13 cellular contexts compared by ENCODE assay signal in the genomic region with DNA sequence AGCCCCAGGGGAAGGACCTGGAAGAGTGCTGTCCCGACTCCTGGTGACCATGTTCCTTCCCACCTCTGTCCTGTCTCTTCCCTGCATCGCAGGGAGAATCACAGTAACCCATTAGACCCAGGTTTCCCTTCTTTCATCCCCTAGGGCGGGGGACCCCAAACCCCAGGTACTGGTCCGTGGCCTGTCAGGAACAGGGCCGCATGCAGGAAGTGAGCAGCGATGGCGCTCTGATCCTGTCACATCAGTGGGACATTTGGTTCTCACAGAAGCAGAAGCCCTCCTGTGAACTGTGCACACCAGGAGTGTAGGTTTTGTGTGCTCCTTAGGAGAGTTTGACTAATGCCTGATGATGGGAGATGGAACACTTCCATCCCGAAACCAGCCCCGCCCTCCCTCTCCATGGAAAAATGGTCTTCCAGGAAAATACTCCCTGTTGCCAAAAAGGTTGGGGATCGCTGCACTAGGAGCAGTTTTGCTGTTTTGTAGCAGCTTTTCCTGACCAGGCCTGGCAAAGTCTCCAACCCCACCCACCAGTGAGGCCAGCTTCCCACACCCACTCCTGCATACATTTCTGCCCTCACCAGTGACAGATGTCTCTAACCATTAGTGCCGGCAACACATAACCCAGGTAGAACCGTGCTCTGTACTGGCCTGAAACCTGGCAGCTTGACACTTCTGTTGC. TPM values are rescaled to one million over a fixed set of nuclear protein-coding genes. Genes with fewer than 3 reads are reported as not detected.
DNase-seq lines count a peak whose midpoint lies in the region; ATAC-seq, FAIRE-seq and TF ChIP-seq lines count a peak whose summit lies in the region.
"Had no signal": no experiment of that assay in that cellular context is flagged by ENCODE, and none has a peak within 500 bp of the region (broad histone marks: within the 10 kb centered on the region; RNA-seq: fewer than 3 reads in every experiment).

No MANE protein-coding gene starts in this region.

- peaks cover 7% of the 10 kb centered on the region for H3K36me3 Mint-ChIP-seq in brain
- H3K36me3 Mint-ChIP-seq in natural killer cell treated with Interleukin-12 subunit alpha and Interleukin-12 subunit beta and Interleukin-15 and Interleukin-18, amount 100 ng/mL, for 72 hours: no peaks in the 10 kb centered on the region

- no peak for FAIRE-seq in small intestine (lab: Jason Lieb, UNC)

- H3K4me1 Mint-ChIP-seq in brain: peaks cover 76% of the 10 kb centered on the region
- H3K4me1 Mint-ChIP-seq in natural killer cell treated with Interleukin-12 subunit alpha and Interleukin-12 subunit beta and Interleukin-15 and Interleukin-18, amount 100 ng/mL, for 72 hours (ENCODE audit: low read depth in 2 of 2): peaks cover 28 to 30% of the 10 kb centered on the region in 2 donors

- 70 to 74% methylated on average over 12 of the region's 12 CpGs for WGBS in heart right ventricle, 2 donors
- 80 to 89% (median 89%) methylated on average over 12 of the region's 12 CpGs for WGBS in small intestine, 3 donors

- H3K27ac Mint-ChIP-seq in brain: peak overlapping the region; percentile 22 to 88 (median 65)
- H3K27ac Mint-ChIP-seq in natural killer cell treated with Interleukin-12 subunit alpha and Interleukin-12 subunit beta and Interleukin-15 and Interleukin-18, amount 100 ng/mL, for 72 hours: peak overlapping the region; percentile 77 to 100

- H3K36me3 ChIP-seq in heart right ventricle: peaks cover 0 to 40% (median 13%) of the 10 kb centered on the region in 9 donors
- peaks cover 21% of the 10 kb centered on the region for H3K36me3 ChIP-seq in upper lobe of right lung
- H3K36me3 ChIP-seq in small intestine (ENCODE audit: control insufficient read depth in 2 of 2, insufficient read depth in 2 of 2, low read length in 2 of 2): peaks cover 2 to 9% of the 10 kb centered on the region in 2 donors

- DNase-seq in heart right ventricle (peak in 1 of 2 donors; percentile 60), left ventricle myocardium superior (no peak), upper lobe of right lung (no peak), small intestine (no peak)
- no peak for DNase-seq in natural killer cell treated with Interleukin-12 subunit alpha and Interleukin-12 subunit beta and Interleukin-15 and Interleukin-18, amount 100 ng/mL, for 72 hours (ENCODE audit: low spot score)
- DNase-seq: cerebellar nuclear complex, NCI-H226 had no signal

- intact Hi-C loops in heart right ventricle (cut with DNase I) (loop anchor here in 2 of 10 donors (10.0 kb wide), 3 partner anchors 216 to 336 kb away; partner anchors contain the start of gene HIC1 (in 1 of the 2)), left ventricle myocardium superior (cut with micrococcal nuclease) (no loop called here), upper lobe of right lung (cut with DNase I) (no loop called here)

- H3K9me3 Mint-ChIP-seq in brain: peaks cover 0 to 2% (median 0%) of the 10 kb centered on the region in 5 experiments
- H3K9me3 Mint-ChIP-seq in natural killer cell treated with Interleukin-12 subunit alpha and Interleukin-12 subunit beta and Interleukin-15 and Interleukin-18, amount 100 ng/mL, for 72 hours: no peaks in the 10 kb centered on the region

- H3K27me3 ChIP-seq in heart right ventricle (no peaks in the 10 kb centered on the region), upper lobe of right lung (no peaks in the 10 kb centered on the region), small intestine (ENCODE audit: control insufficient read depth in 2 of 2, insufficient read depth in 2 of 2, low read length in 2 of 2) (no peaks in the 10 kb centered on the region)
- H3K27me3 ChIP-seq: SJSA1 had no signal

- no peak overlapping the region for H3K4me3 ChIP-seq in heart right ventricle
- no peak overlapping the region for H3K4me3 ChIP-seq in upper lobe of right lung
- H3K4me3 ChIP-seq in small intestine (ENCODE audit: low read depth in 1 of 2, low read length in 2 of 2): no peak overlapping the region
- H3K4me3 ChIP-seq: SJSA1 had no signal

- ATAC-seq in heart right ventricle (no peak), left ventricle myocardium superior (no peak), upper lobe of right lung (no peak), GM18520 (IDR thresholded peaks at IDR 0.05; ENCODE audit: unreplicated experiment) (no peak), HG02642 (IDR thresholded peaks at IDR 0.05; ENCODE audit: poor library complexity, unreplicated experiment) (no peak)
- no peak for ATAC-seq in natural killer cell treated with Interleukin-12 subunit alpha and Interleukin-12 subunit beta and Interleukin-15 and Interleukin-18, amount 100 ng/mL, for 72 hours

- peak overlapping the region; percentile 45 to 74 (median 57) for H3K4me3 Mint-ChIP-seq in brain
- no peak overlapping the region for H3K4me3 Mint-ChIP-seq in natural killer cell treated with Interleukin-12 subunit alpha and Interleukin-12 subunit beta and Interleukin-15 and Interleukin-18, amount 100 ng/mL, for 72 hours

- peaks cover 33 to 53% (median 43%) of the 10 kb centered on the region in 9 donors for H3K4me1 ChIP-seq in heart right ventricle
- H3K4me1 ChIP-seq in upper lobe of right lung: peaks cover 36% of the 10 kb centered on the region
- peaks cover 15% of the 10 kb centered on the region in 2 donors for H3K4me1 ChIP-seq in small intestine (ENCODE audit: control insufficient read depth in 2 of 2, insufficient read depth in 1 of 2, low read depth in 1 of 2, low read length in 1 of 2)

- TF ChIP-seq CTCF in heart right ventricle (IDR thresholded peaks at IDR 0.05) (no peak), brain (conservative IDR thresholded peaks at IDR 0.05) (no peak), upper lobe of right lung (IDR thresholded peaks at IDR 0.05) (no peak)

- H3K27me3 Mint-ChIP-seq in brain: no peaks in the 10 kb centered on the region
- H3K27me3 Mint-ChIP-seq in natural killer cell treated with Interleukin-12 subunit alpha and Interleukin-12 subunit beta and Interleukin-15 and Interleukin-18, amount 100 ng/mL, for 72 hours: no peaks in the 10 kb centered on the region

- H3K27ac ChIP-seq in heart right ventricle (peak overlapping the region in 8 of 10 donors; percentile 70 to 100 (median 96)), upper lobe of right lung (peak overlapping the region; percentile 98), small intestine (ENCODE audit: low read depth in 1 of 2, low read length in 1 of 2) (peak overlapping the region in 1 of 2 donors; percentile 74)
- H3K27ac ChIP-seq: C4-2B, KMS-11, SJSA1 had no signal

- H3K9me3 ChIP-seq in heart right ventricle (no peaks in the 10 kb centered on the region), upper lobe of right lung (no peaks in the 10 kb centered on the region), small intestine (ENCODE audit: control insufficient read depth, low read depth) (no peaks in the 10 kb centered on the region)

RNA-seq across cellular contexts. Expression of gene MNT, which starts 10.5 kb away (rescaled TPM):
- total RNA-seq in heart right ventricle (10 to 100 TPM in 6 of 10 donors, 1 to 10 TPM in 4; 6.9 to 14.1 (median 11.0) TPM), left ventricle myocardium superior (10.4 TPM), upper lobe of right lung (32.7 TPM)
- polyA plus RNA-seq in heart right ventricle (10 to 100 TPM in 1 of 2 donors, 1 to 10 TPM in 1; 5.0 to 11.6 TPM), brain (ENCODE audit: insufficient read depth, low read depth, low replicate concordance) (17.4 TPM), small intestine (10 to 100 TPM in 1 of 3 donors, 1 to 10 TPM in 2; 4.2 to 11.6 (median 4.6) TPM)
- 10 to 100 TPM; 20.3 to 36.9 TPM for total RNA-seq in natural killer cell treated with Interleukin-12 subunit alpha and Interleukin-12 subunit beta and Interleukin-15 and Interleukin-18, amount 100 ng/mL, for 72 hours

RNA-seq across cellular contexts. Expression of gene SGSM2, which starts 53.0 kb away (rescaled TPM):
- 10 to 100 TPM; 21.6 to 33.4 (median 27.0) TPM for total RNA-seq in heart right ventricle
- polyA plus RNA-seq in heart right ventricle: 10 to 100 TPM; 21.0 to 75.1 TPM
- 27.0 TPM for total RNA-seq in left ventricle myocardium superior
- polyA plus RNA-seq in brain (ENCODE audit: insufficient read depth, low read depth, low replicate concordance): 56.3 TPM
- 10 to 100 TPM; 16.6 to 54.8 TPM for total RNA-seq in natural killer cell treated with Interleukin-12 subunit alpha and Interleukin-12 subunit beta and Interleukin-15 and Interleukin-18, amount 100 ng/mL, for 72 hours
- total RNA-seq in upper lobe of right lung: 55.0 TPM
- polyA plus RNA-seq in small intestine: 10 to 100 TPM; 32.2 to 55.9 (median 42.4) TPM

RNA-seq across cellular contexts. Expression of gene TSR1, which starts 54.1 kb away (rescaled TPM):
- total RNA-seq in heart right ventricle (10 to 100 TPM; 17.9 to 30.5 (median 23.4) TPM), left ventricle myocardium superior (23.3 TPM), upper lobe of right lung (17.7 TPM)
- polyA plus RNA-seq in heart right ventricle (10 to 100 TPM; 12.8 to 15.4 TPM), brain (ENCODE audit: insufficient read depth, low read depth, low replicate concordance) (15.9 TPM), small intestine (10 to 100 TPM in 1 of 3 donors, 1 to 10 TPM in 2; 4.5 to 15.2 (median 8.1) TPM)
- 10 to 100 TPM; 47.5 to 95.6 TPM for total RNA-seq in natural killer cell treated with Interleukin-12 subunit alpha and Interleukin-12 subunit beta and Interleukin-15 and Interleukin-18, amount 100 ng/mL, for 72 hours
